ENCODE assay signal across 7 cellular contexts in genomic region chr3:56131976-56132590, GRCh38.
DNase-seq lines count a peak whose midpoint lies in the region; ATAC-seq, FAIRE-seq and TF ChIP-seq lines count a peak whose summit lies in the region.

No MANE protein-coding gene starts in this region.

- peak; percentile 99 for FAIRE-seq in H54 (lab: Jason Lieb, UNC)

- H3K9me3 ChIP-seq in NT2/D1 (ENCODE audit: insufficient read depth, low read length): peaks cover 8% of the 10 kb centered on the region; the same call in 1 of the 2 replicates
- H3K9me3 ChIP-seq in testis: no peaks in the 10 kb centered on the region

- intact Hi-C loops in testis (cut with DNase I; ENCODE audit: low total_unique reads): no loop called here

- H3K4me3 ChIP-seq in NT2/D1 (ENCODE audit: insufficient read length, low read depth) (no peak overlapping the region), testis (no peak overlapping the region)

- H3K27me3 ChIP-seq in NT2/D1 (ENCODE audit: insufficient read depth, insufficient read length) (no peaks in the 10 kb centered on the region), testis (no peaks in the 10 kb centered on the region)

- H3K27ac ChIP-seq in epithelial cell of prostate (no peak overlapping the region), testis (no peak overlapping the region)

- no peak for ATAC-seq in HG02678 (IDR thresholded peaks at IDR 0.05; ENCODE audit: unreplicated experiment)

- no peaks in the 10 kb centered on the region for H3K36me3 ChIP-seq in NT2/D1 (ENCODE audit: insufficient read depth, insufficient read length, low read length)
- H3K36me3 ChIP-seq in testis (ENCODE audit: low read depth, missing control alignments): no peaks in the 10 kb centered on the region

- no peak for TF ChIP-seq CTCF in testis (IDR thresholded peaks at IDR 0.05)

- TF ChIP-seq POLR2A in H54 (IDR thresholded peaks at IDR 0.05; ENCODE audit: low read depth, low read length): no peak
- TF ChIP-seq POLR2A in testis (IDR thresholded peaks at IDR 0.05): no peak

- WGBS in testis, 2 donors: 69 to 71% methylated on average over 3 of the region's 3 CpGs

- H3K4me1 ChIP-seq in NT2/D1 (ENCODE audit: insufficient read depth, insufficient read length): no peaks in the 10 kb centered on the region
- no peaks in the 10 kb centered on the region for H3K4me1 ChIP-seq in testis

- DNase-seq in H54 (ENCODE audit: insufficient read length, low spot score) (peak; percentile 61), NT2/D1 (ENCODE audit: low read depth, low spot score) (peak; percentile 49), epithelial cell of prostate (ENCODE audit: low read depth, low spot score) (peak; percentile 75), putamen (ENCODE audit: low spot score) (peak; percentile 78), testis (no peak)
- DNase-seq in effector CD8-positive, alpha-beta T cell (lab: John Stamatoyannopoulos, UW): no peak

- no peak overlapping the region for H3K9ac ChIP-seq in NT2/D1 (ENCODE audit: insufficient read length, low read depth)

Comparison
In these comparisons a context has a peak if more than half of its experiments do, and no peak if none do; other contexts are left out.
1. DNase-seq: peak in H54 (single experiment), NT2/D1 (single experiment), epithelial cell of prostate (single experiment) and putamen (single experiment); none in testis (single experiment) and effector CD8-positive, alpha-beta T cell (single experiment).